In genomic region chr17:49216482-49216881, GRCh38 we compare ENCODE assay signal across 1 cellular context.
TF ChIP-seq lines count a peak whose summit lies in the region.

No MANE protein-coding gene starts in this region.

TF ChIP-seq in K562, 482 proteins besides CTCF, POLR2A, EP300 and RAD21:
- no peak for TF ChIP-seq ZFP30 (CRISPR knock-in tag; IDR thresholded peaks at IDR 0.05; ENCODE audit: borderline replicate concordance)
- TF ChIP-seq CXXC5 (CRISPR knock-in tag; IDR thresholded peaks at IDR 0.05) = peak; percentile 72
